18 cellular contexts compared by ENCODE assay signal in the genomic region with DNA sequence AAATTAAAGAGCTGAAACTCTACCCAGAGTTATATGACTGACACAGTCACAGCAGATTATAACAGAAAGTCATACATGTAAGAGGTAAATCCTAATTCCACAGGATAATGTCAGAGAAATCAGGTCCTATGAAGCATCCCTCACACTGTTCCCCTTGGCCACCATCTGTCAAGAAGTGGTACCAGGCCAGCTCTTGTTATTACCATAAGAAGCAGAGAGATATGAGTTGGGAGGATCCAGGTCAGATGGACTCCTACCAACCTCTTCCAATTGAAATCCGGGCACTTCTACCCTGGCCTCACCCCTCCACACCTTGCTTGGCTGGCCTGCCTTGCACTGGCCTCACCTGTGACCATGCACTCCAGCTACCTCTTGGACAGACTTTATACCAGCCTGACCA.
DNase-seq lines count a peak whose midpoint lies in the region; FAIRE-seq and TF ChIP-seq lines count a peak whose summit lies in the region.
"Had no signal": no experiment of that assay in that cellular context is flagged by ENCODE, and none has a peak within 500 bp of the region (broad histone marks: within the 10 kb centered on the region; RNA-seq: fewer than 3 reads in every experiment).

No MANE protein-coding gene starts in this region.

- no peak for TF ChIP-seq CTCF in osteoblast (IDR thresholded peaks at IDR 0.05; ENCODE audit: extremely low read depth, low read depth, low read length)

- H3K27ac ChIP-seq in osteoblast (ENCODE audit: low read depth, low read length), result peak overlapping the region; percentile 9
- H3K27ac ChIP-seq: 22Rv1, BLaER1, GM23248 had no signal

- H3K79me2 ChIP-seq in osteoblast (ENCODE audit: insufficient read depth, low read length), result no peaks in the 10 kb centered on the region

- no peaks in the 10 kb centered on the region for H3K9me3 ChIP-seq in osteoblast (ENCODE audit: low read depth, low read length)
- H3K9me3 ChIP-seq: BLaER1, HAP-1 had no signal

- FAIRE-seq in urothelium cell line (lab: Jason Lieb, UNC), result no peak
- FAIRE-seq: G401.6, GM12891, HepG2 had no signal

- peaks cover 44% of the 10 kb centered on the region for H3K4me1 ChIP-seq in osteoblast (ENCODE audit: insufficient read depth, low read length)
- H3K4me1 ChIP-seq: HAP-1 had no signal

- H4K20me1 ChIP-seq in osteoblast (ENCODE audit: insufficient read depth, low read length), result no peaks in the 10 kb centered on the region
- H4K20me1 ChIP-seq: BLaER1 had no signal

- DNase-seq in NCI-H82 (lab: John Stamatoyannopoulos, UW), result peak; percentile 43
- no peak for DNase-seq in NCI-H82 treated with DMSO at 0.1 percent for 48 hours (lab: John Stamatoyannopoulos, UW; ENCODE audit: unreplicated experiment)
- DNase-seq in NCI-H446 treated with DMSO at 0.1 percent for 48 hours (lab: John Stamatoyannopoulos, UW), result peak; percentile 41
- no peak for DNase-seq in osteoblast (ENCODE audit: insufficient read length, low spot score, missing footprints)
- no peak for DNase-seq in activated effector memory CD4-positive, alpha-beta T cell treated with anti-CD3 and anti-CD28 coated beads, Interleukin-2, amount 50 U/mL, for 16 hours
- DNase-seq in cortex of kidney (lab: John Stamatoyannopoulos, UW), result no peak
- no peak for DNase-seq in urothelium cell line (ENCODE audit: low spot score)
- DNase-seq: CD4-positive, alpha-beta memory T cell; DMS53; DND-41; EL; GM23248 had no signal

- no peak overlapping the region for H3K4me3 ChIP-seq in osteoblast (ENCODE audit: insufficient read depth, low read length)
- H3K4me3 ChIP-seq: BLaER1, GM23248, HAP-1 had no signal

- H3K4me2 ChIP-seq in osteoblast (ENCODE audit: insufficient read depth, low read length), result no peak overlapping the region
- H3K4me2 ChIP-seq: BLaER1 had no signal

- H2AFZ ChIP-seq in osteoblast (ENCODE audit: low read length), result no peak overlapping the region
- H2AFZ ChIP-seq: GM23248 had no signal

- no peaks in the 10 kb centered on the region for H3K27me3 ChIP-seq in osteoblast (ENCODE audit: insufficient read depth, low read length)
- H3K27me3 ChIP-seq: BLaER1 had no signal

- H3K36me3 ChIP-seq in osteoblast (ENCODE audit: insufficient read depth, low read length), result no peaks in the 10 kb centered on the region
- H3K36me3 ChIP-seq: BLaER1, HAP-1 had no signal

Comparison
In these comparisons a context has a peak if more than half of its experiments do, and no peak if none do; other contexts are left out.
1. DNase-seq: peak in NCI-H82 (single experiment) and NCI-H446 treated with DMSO at 0.1 percent for 48 hours (single experiment); none in NCI-H82 treated with DMSO at 0.1 percent for 48 hours (single experiment), osteoblast (single experiment), activated effector memory CD4-positive, alpha-beta T cell treated with anti-CD3 and anti-CD28 coated beads, Interleukin-2, amount 50 U/mL, for 16 hours (single experiment), cortex of kidney (single experiment) and urothelium cell line (single experiment).